In genomic region chr1:201497935-201498509, GRCh38 we compare ENCODE assay signal across 21 cellular contexts. TPM values are rescaled to one million over a fixed set of nuclear protein-coding genes. Genes with fewer than 3 reads are reported as not detected.
A peak's percentile ranks its signal among the peaks of the same experiment; 100 is the strongest.
DNase-seq lines count a peak whose midpoint lies in the region; ATAC-seq and TF ChIP-seq lines count a peak whose summit lies in the region.
"Had no signal": no experiment of that assay in that cellular context is flagged by ENCODE, and none has a peak within 500 bp of the region (broad histone marks: within the 10 kb centered on the region; RNA-seq: fewer than 3 reads in every experiment).

No MANE protein-coding gene starts in this region.

- H3K4me1 ChIP-seq in gastroesophageal sphincter: peaks cover 33 to 100% (median 75%) of the 10 kb centered on the region in 3 donors
- H3K4me1 ChIP-seq in rectal smooth muscle tissue (ENCODE audit: control insufficient read depth, insufficient read depth, low read length): peaks cover 88% of the 10 kb centered on the region
- H3K4me1 ChIP-seq in upper lobe of right lung: peaks cover 86% of the 10 kb centered on the region

- CTCF ChIA-PET in activated naive CD4-positive, alpha-beta T cell treated with anti-CD3 and anti-CD28 coated beads, Interleukin-2, amount 10 ng/mL, durations not matched to agents 7 days and 5 days (lab: Charles Lee): interaction anchor here (10.7 to 12.4 kb wide), 2 partner anchors 14 to 16 kb away, joined by 103 to 118 read pairs; no protein-coding TSS in a partner anchor

- H3K4me1 Mint-ChIP-seq in activated naive CD4-positive, alpha-beta T cell treated with anti-CD3 and anti-CD28 coated beads, Interleukin-2, amount 10 ng/mL, durations not matched to agents 7 days and 5 days: peaks cover 3% of the 10 kb centered on the region
- H3K4me1 Mint-ChIP-seq: activated naive CD8-positive, alpha-beta T cell treated with anti-CD3 and anti-CD28 coated beads, Interleukin-2, amount 50 U/mL, for 24 hours; activated T-helper 17 cell treated with anti-CD3 and anti-CD28 coated beads, Interleukin-2, amount 50 U/mL, for 72 hours had no signal

- ATAC-seq in gastroesophageal sphincter: no peak
- ATAC-seq in upper lobe of right lung: no peak
- no peak for ATAC-seq in GM18520 (IDR thresholded peaks at IDR 0.05; ENCODE audit: unreplicated experiment)
- ATAC-seq: activated naive CD8-positive, alpha-beta T cell treated with anti-CD3 and anti-CD28 coated beads, Interleukin-2, amount 50 U/mL, for 24 hours; activated T-helper 17 cell treated with anti-CD3 and anti-CD28 coated beads, Interleukin-2, amount 50 U/mL, for 72 hours; esophagus mucosa; mucosa of descending colon had no signal

- H3K36me3 Mint-ChIP-seq in activated naive CD4-positive, alpha-beta T cell treated with anti-CD3 and anti-CD28 coated beads, Interleukin-2, amount 10 ng/mL, durations not matched to agents 7 days and 5 days: peaks cover 29% of the 10 kb centered on the region

- H3K9me3 Mint-ChIP-seq in activated naive CD4-positive, alpha-beta T cell treated with anti-CD3 and anti-CD28 coated beads, Interleukin-2, amount 10 ng/mL, durations not matched to agents 7 days and 5 days: no peaks in the 10 kb centered on the region
- H3K9me3 Mint-ChIP-seq: activated naive CD8-positive, alpha-beta T cell treated with anti-CD3 and anti-CD28 coated beads, Interleukin-2, amount 50 U/mL, for 24 hours; activated T-helper 17 cell treated with anti-CD3 and anti-CD28 coated beads, Interleukin-2, amount 50 U/mL, for 72 hours had no signal

- WGBS in gastroesophageal sphincter (ENCODE audit: low coverage in 1 of 2), 2 donors: 48 to 53% methylated on average over 10 to 14 of the region's 16 CpGs

- H3K27ac ChIP-seq in gastroesophageal sphincter (peak overlapping the region; percentile 80 to 97 (median 97)), rectal smooth muscle tissue (ENCODE audit: low read depth, low read length) (peak overlapping the region; percentile 99), upper lobe of right lung (peak overlapping the region; percentile 24)
- H3K27ac ChIP-seq: 22Rv1 had no signal

- TF ChIP-seq CTCF in gastroesophageal sphincter (IDR thresholded peaks at IDR 0.05) (no peak), upper lobe of right lung (IDR thresholded peaks at IDR 0.05) (no peak)

- H3K27ac Mint-ChIP-seq in activated naive CD4-positive, alpha-beta T cell treated with anti-CD3 and anti-CD28 coated beads, Interleukin-2, amount 10 ng/mL, durations not matched to agents 7 days and 5 days: peak overlapping the region; percentile 9
- H3K27ac Mint-ChIP-seq: activated naive CD8-positive, alpha-beta T cell treated with anti-CD3 and anti-CD28 coated beads, Interleukin-2, amount 50 U/mL, for 24 hours; activated T-helper 17 cell treated with anti-CD3 and anti-CD28 coated beads, Interleukin-2, amount 50 U/mL, for 72 hours had no signal

- H3K9ac ChIP-seq in rectal smooth muscle tissue (ENCODE audit: low read length): no peak overlapping the region

- H3K4me3 Mint-ChIP-seq in activated naive CD4-positive, alpha-beta T cell treated with anti-CD3 and anti-CD28 coated beads, Interleukin-2, amount 10 ng/mL, durations not matched to agents 7 days and 5 days: no peak overlapping the region
- H3K4me3 Mint-ChIP-seq: activated naive CD8-positive, alpha-beta T cell treated with anti-CD3 and anti-CD28 coated beads, Interleukin-2, amount 50 U/mL, for 24 hours; activated T-helper 17 cell treated with anti-CD3 and anti-CD28 coated beads, Interleukin-2, amount 50 U/mL, for 72 hours had no signal

- H3K9me3 ChIP-seq in gastroesophageal sphincter (no peaks in the 10 kb centered on the region), upper lobe of right lung (no peaks in the 10 kb centered on the region)
- H3K9me3 ChIP-seq: mucosa of descending colon, right atrium auricular region had no signal

- H3K27me3 ChIP-seq in gastroesophageal sphincter: no peaks in the 10 kb centered on the region
- no peaks in the 10 kb centered on the region for H3K27me3 ChIP-seq in rectal smooth muscle tissue (ENCODE audit: control insufficient read depth, insufficient read depth, low read length)
- no peaks in the 10 kb centered on the region for H3K27me3 ChIP-seq in upper lobe of right lung
- H3K27me3 ChIP-seq: right atrium auricular region had no signal

- TF ChIP-seq POLR2A in gastroesophageal sphincter (IDR thresholded peaks at IDR 0.05): peak in 1 of 2 donors; percentile 10

- TF ChIP-seq EP300 in gastroesophageal sphincter (IDR thresholded peaks at IDR 0.05): no peak

- DNase-seq in activated naive CD4-positive, alpha-beta T cell treated with anti-CD3 and anti-CD28 coated beads, Interleukin-2, amount 10 ng/mL, durations not matched to agents 7 days and 5 days: no peak
- no peak for DNase-seq in activated naive CD4-positive, alpha-beta T cell (lab: John Stamatoyannopoulos, UW)
- DNase-seq in upper lobe of right lung: no peak
- DNase-seq in RPMI8226: no peak
- DNase-seq in occipital lobe (lab: John Stamatoyannopoulos, UW): no peak
- DNase-seq: activated CD4-positive, alpha-beta T cell treated with anti-CD3 and anti-CD28 coated beads for 48 hours; activated naive CD8-positive, alpha-beta T cell treated with anti-CD3 and anti-CD28 coated beads, Interleukin-2, amount 50 U/mL, for 24 hours; central memory CD4-positive, alpha-beta T cell; COR-L47; effector CD4-positive, alpha-beta T cell; mucosa of descending colon; NCI-H69; SHP77; stimulated activated CD8-positive, alpha-beta memory T cell treated with anti-CD3 and anti-CD28 coated beads, Interleukin-4, amount 100 ng/mL, for 48 hours had no signal

- intact Hi-C loops in upper lobe of right lung (cut with DNase I): no loop called here

- peak overlapping the region in 1 of 2 donors; percentile 83 for H3K4me3 ChIP-seq in gastroesophageal sphincter
- H3K4me3 ChIP-seq in rectal smooth muscle tissue (ENCODE audit: low read length): no peak overlapping the region
- H3K4me3 ChIP-seq in upper lobe of right lung: no peak overlapping the region
- H3K4me3 ChIP-seq: mucosa of descending colon, right atrium auricular region had no signal

- H3K36me3 ChIP-seq in gastroesophageal sphincter (peaks cover 3 to 46% of the 10 kb centered on the region in 2 donors), rectal smooth muscle tissue (ENCODE audit: control insufficient read depth, insufficient read depth, low read length) (peaks cover 20% of the 10 kb centered on the region), upper lobe of right lung (peaks cover 18% of the 10 kb centered on the region)

- no peaks in the 10 kb centered on the region for H3K27me3 Mint-ChIP-seq in activated naive CD4-positive, alpha-beta T cell treated with anti-CD3 and anti-CD28 coated beads, Interleukin-2, amount 10 ng/mL, durations not matched to agents 7 days and 5 days
- H3K27me3 Mint-ChIP-seq: activated naive CD8-positive, alpha-beta T cell treated with anti-CD3 and anti-CD28 coated beads, Interleukin-2, amount 50 U/mL, for 24 hours; activated T-helper 17 cell treated with anti-CD3 and anti-CD28 coated beads, Interleukin-2, amount 50 U/mL, for 72 hours had no signal

RNA-seq across cellular contexts. Expression of gene CSRP1, which starts 8.9 kb away (rescaled TPM):
- total RNA-seq in gastroesophageal sphincter (1,000 to 10,000 TPM; 4,484 to 9,179 (median 5,319) TPM), upper lobe of right lung (280 TPM), occipital lobe (16.8 TPM)

RNA-seq across cellular contexts. Expression of gene PHLDA3, which starts 29.0 kb away (rescaled TPM):
- total RNA-seq in gastroesophageal sphincter (100 to 1,000 TPM in 1 of 4 donors, 10 to 100 TPM in 3; 69.2 to 153 (median 84.7) TPM), upper lobe of right lung (90.0 TPM), occipital lobe (9.8 TPM)

RNA-seq across cellular contexts. Expression of gene NAV1, which starts 40.9 kb away (rescaled TPM):
- total RNA-seq in gastroesophageal sphincter (10 to 100 TPM; 11.4 to 35.8 (median 18.0) TPM), upper lobe of right lung (34.1 TPM), occipital lobe (38.8 TPM)

Comparison
In these comparisons a context has a peak if more than half of its experiments do, and no peak if none do; other contexts are left out.
1. H3K27ac ChIP-seq: peak in every context shown above with its lines; median percentile 99 in rectal smooth muscle tissue; 97 in gastroesophageal sphincter; 24 in upper lobe of right lung.
2. RNA of gene CSRP1, which starts 8.9 kb away (total RNA-seq): 4,484 to 9,179 TPM in gastroesophageal sphincter; 280 TPM in upper lobe of right lung (single experiment) and 16.8 TPM in occipital lobe (single experiment); every median in the first group is over 10 times any median in the second.